8 cellular contexts compared by ENCODE assay signal in genomic region chr7:41886906-41887311, GRCh38.
DNase-seq lines count a peak whose midpoint lies in the region; ATAC-seq lines count a peak whose summit lies in the region.

No MANE protein-coding gene starts in this region.

- H3K14ac ChIP-seq in mesenchymal stem cell (ENCODE audit: low read length in 2 of 2): no peak overlapping the region

- peak overlapping the region; percentile 57 for H3K4ac ChIP-seq in mesenchymal stem cell (ENCODE audit: low read depth in 1 of 2, low read length in 2 of 2)

- peak overlapping the region; percentile 91 for H2BK5ac ChIP-seq in mesenchymal stem cell (ENCODE audit: low read depth, low read length, poor library complexity, severe bottlenecking)

- H3K79me1 ChIP-seq in mesenchymal stem cell (replicated peaks; ENCODE audit: low read length, poor library complexity, severe bottlenecking): no peaks in the 10 kb centered on the region

- no peaks in the 10 kb centered on the region for H3K36me3 ChIP-seq in mesenchymal stem cell (ENCODE audit: control insufficient read depth in 1 of 2, insufficient read depth in 2 of 2, low read depth in 1 of 2, low read length in 2 of 2)

- H3K27me3 ChIP-seq in mesenchymal stem cell (ENCODE audit: control insufficient read depth in 1 of 2, insufficient read depth in 1 of 2, low read length in 2 of 2): no peaks in the 10 kb centered on the region

- no peak for ATAC-seq in HG02970 (IDR thresholded peaks at IDR 0.05; ENCODE audit: low FRiP score, unreplicated experiment)
- ATAC-seq in GM19328 (IDR thresholded peaks at IDR 0.05; ENCODE audit: unreplicated experiment): no peak

- peak overlapping the region; percentile 76 for H3K9ac ChIP-seq in mesenchymal stem cell (ENCODE audit: low read length)

- peak overlapping the region; percentile 29 for H3K27ac ChIP-seq in epithelial cell of prostate
- peak overlapping the region; percentile 98 for H3K27ac ChIP-seq in mesenchymal stem cell (ENCODE audit: low read length, poor library complexity, severe bottlenecking)

- peak; percentile 87 for DNase-seq in A172 (ENCODE audit: low spot score)
- DNase-seq in HT1080 (ENCODE audit: low read depth): peak; percentile 90
- no peak for DNase-seq in epithelial cell of prostate (ENCODE audit: low read depth, low spot score)
- DNase-seq in mesenchymal stem cell: peak; percentile 88
- DNase-seq in NCI-H510A treated with DMSO at 0.1 percent for 48 hours (lab: John Stamatoyannopoulos, UW): no peak
- DNase-seq in effector CD8-positive, alpha-beta T cell (lab: John Stamatoyannopoulos, UW): no peak

- peak overlapping the region in 1 of 2 experiments; percentile 61 for H3K4me3 ChIP-seq in mesenchymal stem cell (ENCODE audit: insufficient read depth in 1 of 2, low read depth in 1 of 2, low read length in 2 of 2)

- no peaks in the 10 kb centered on the region for H3K9me3 ChIP-seq in mesenchymal stem cell (ENCODE audit: control insufficient read depth, low read length)

- H3K23ac ChIP-seq in mesenchymal stem cell (ENCODE audit: low read length in 2 of 2): peak overlapping the region in 1 of 2 experiments; percentile 56

- H4K91ac ChIP-seq in mesenchymal stem cell (ENCODE audit: low read length): peak overlapping the region; percentile 83

- peaks cover 25% of the 10 kb centered on the region for H3K4me1 ChIP-seq in mesenchymal stem cell (ENCODE audit: control insufficient read depth, insufficient read depth, low read depth, low read length)

- H3K18ac ChIP-seq in mesenchymal stem cell (ENCODE audit: low read depth in 1 of 2, low read length in 2 of 2): peak overlapping the region; percentile 65 to 90

- H2AFZ ChIP-seq in mesenchymal stem cell (ENCODE audit: low read depth, low read length): peak overlapping the region; percentile 55

- peak overlapping the region; percentile 24 for H2BK120ac ChIP-seq in mesenchymal stem cell (ENCODE audit: low read depth, low read length)

- 8% methylated on average over 5 of the region's 5 CpGs for WGBS in mesenchymal stem cell

- no peak overlapping the region for H2AK5ac ChIP-seq in mesenchymal stem cell (ENCODE audit: low read length, severe bottlenecking)

- peak overlapping the region; percentile 73 for H4K8ac ChIP-seq in mesenchymal stem cell (ENCODE audit: low read length)

- no peak overlapping the region for H3K4me2 ChIP-seq in mesenchymal stem cell (ENCODE audit: low read length, poor library complexity, severe bottlenecking)

- peak overlapping the region; percentile 27 for H2BK15ac ChIP-seq in mesenchymal stem cell (ENCODE audit: low read depth, poor library complexity, severe bottlenecking)

- peak overlapping the region in 1 of 2 experiments; percentile 71 for H2BK12ac ChIP-seq in mesenchymal stem cell (ENCODE audit: low read length in 2 of 2)

Comparison
In these comparisons a context has a peak if more than half of its experiments do, and no peak if none do; other contexts are left out.
1. DNase-seq: peak in A172 (single experiment), HT1080 (single experiment) and mesenchymal stem cell (single experiment); none in epithelial cell of prostate (single experiment), NCI-H510A treated with DMSO at 0.1 percent for 48 hours (single experiment) and effector CD8-positive, alpha-beta T cell (single experiment).